ENCODE assay signal across 1 cellular context in the genomic region with DNA sequence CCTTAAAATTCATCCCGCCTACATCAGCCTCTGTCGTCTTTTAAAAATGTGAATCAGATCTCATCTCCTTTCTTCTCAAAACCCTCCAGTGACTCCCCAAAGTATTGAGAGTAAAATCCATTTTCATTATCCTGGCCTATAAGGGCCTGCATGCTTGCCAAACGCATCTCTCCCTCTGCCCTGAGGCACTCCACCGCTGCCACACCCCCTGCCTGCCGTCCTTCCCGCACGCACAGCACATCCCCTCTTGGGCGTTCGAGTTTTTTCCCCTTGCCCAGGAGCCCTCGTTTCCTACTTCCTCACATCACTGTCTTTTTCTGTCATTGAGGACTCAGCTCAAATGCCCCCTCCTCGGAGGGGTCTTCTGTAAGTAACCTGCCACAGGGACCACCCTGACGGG.
TF ChIP-seq lines count a peak whose summit lies in the region.

No MANE protein-coding gene starts in this region.

TF ChIP-seq in GM23338, 12 proteins besides CTCF, POLR2A, EP300 and RAD21 (continued from another document):
- TF ChIP-seq, protein P1, sequence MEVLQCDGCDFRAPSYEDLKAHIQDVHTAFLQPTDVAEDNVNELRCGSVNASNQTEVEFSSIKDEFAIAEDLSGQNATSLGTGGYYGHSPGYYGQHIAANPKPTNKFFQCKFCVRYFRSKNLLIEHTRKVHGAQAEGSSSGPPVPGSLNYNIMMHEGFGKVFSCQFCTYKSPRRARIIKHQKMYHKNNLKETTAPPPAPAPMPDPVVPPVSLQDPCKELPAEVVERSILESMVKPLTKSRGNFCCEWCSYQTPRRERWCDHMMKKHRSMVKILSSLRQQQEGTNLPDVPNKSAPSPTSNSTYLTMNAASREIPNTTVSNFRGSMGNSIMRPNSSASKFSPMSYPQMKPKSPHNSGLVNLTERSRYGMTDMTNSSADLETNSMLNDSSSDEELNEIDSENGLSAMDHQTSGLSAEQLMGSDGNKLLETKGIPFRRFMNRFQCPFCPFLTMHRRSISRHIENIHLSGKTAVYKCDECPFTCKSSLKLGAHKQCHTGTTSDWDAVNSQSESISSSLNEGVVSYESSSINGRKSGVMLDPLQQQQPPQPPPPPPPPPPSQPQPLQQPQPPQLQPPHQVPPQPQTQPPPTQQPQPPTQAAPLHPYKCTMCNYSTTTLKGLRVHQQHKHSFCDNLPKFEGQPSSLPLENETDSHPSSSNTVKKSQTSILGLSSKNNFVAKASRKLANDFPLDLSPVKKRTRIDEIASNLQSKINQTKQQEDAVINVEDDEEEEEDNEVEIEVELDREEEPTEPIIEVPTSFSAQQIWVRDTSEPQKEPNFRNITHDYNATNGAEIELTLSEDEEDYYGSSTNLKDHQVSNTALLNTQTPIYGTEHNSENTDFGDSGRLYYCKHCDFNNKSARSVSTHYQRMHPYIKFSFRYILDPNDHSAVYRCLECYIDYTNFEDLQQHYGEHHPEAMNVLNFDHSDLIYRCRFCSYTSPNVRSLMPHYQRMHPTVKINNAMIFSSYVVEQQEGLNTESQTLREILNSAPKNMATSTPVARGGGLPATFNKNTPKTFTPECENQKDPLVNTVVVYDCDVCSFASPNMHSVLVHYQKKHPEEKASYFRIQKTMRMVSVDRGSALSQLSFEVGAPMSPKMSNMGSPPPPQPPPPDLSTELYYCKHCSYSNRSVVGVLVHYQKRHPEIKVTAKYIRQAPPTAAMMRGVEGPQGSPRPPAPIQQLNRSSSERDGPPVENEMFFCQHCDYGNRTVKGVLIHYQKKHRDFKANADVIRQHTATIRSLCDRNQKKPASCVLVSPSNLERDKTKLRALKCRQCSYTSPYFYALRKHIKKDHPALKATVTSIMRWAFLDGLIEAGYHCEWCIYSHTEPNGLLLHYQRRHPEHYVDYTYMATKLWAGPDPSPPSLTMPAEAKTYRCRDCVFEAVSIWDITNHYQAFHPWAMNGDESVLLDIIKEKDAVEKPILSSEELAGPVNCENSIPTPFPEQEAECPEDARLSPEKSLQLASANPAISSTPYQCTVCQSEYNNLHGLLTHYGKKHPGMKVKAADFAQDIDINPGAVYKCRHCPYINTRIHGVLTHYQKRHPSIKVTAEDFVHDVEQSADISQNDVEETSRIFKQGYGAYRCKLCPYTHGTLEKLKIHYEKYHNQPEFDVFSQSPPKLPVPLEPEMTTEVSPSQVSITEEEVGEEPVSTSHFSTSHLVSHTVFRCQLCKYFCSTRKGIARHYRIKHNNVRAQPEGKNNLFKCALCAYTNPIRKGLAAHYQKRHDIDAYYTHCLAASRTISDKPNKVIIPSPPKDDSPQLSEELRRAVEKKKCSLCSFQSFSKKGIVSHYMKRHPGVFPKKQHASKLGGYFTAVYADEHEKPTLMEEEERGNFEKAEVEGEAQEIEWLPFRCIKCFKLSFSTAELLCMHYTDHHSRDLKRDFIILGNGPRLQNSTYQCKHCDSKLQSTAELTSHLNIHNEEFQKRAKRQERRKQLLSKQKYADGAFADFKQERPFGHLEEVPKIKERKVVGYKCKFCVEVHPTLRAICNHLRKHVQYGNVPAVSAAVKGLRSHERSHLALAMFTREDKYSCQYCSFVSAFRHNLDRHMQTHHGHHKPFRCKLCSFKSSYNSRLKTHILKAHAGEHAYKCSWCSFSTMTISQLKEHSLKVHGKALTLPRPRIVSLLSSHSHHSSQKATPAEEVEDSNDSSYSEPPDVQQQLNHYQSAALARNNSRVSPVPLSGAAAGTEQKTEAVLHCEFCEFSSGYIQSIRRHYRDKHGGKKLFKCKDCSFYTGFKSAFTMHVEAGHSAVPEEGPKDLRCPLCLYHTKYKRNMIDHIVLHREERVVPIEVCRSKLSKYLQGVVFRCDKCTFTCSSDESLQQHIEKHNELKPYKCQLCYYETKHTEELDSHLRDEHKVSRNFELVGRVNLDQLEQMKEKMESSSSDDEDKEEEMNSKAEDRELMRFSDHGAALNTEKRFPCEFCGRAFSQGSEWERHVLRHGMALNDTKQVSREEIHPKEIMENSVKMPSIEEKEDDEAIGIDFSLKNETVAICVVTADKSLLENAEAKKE (CRISPR knock-in tag; IDR thresholded peaks at IDR 0.05): no peak
- TF ChIP-seq POLR2AphosphoS5 (IDR thresholded peaks at IDR 0.05; ENCODE audit: low read depth) (no peak), EZH2phosphoT487 (IDR thresholded peaks at IDR 0.05; ENCODE audit: unreplicated experiment) (no peak)
- TF ChIP-seq, protein P2, sequence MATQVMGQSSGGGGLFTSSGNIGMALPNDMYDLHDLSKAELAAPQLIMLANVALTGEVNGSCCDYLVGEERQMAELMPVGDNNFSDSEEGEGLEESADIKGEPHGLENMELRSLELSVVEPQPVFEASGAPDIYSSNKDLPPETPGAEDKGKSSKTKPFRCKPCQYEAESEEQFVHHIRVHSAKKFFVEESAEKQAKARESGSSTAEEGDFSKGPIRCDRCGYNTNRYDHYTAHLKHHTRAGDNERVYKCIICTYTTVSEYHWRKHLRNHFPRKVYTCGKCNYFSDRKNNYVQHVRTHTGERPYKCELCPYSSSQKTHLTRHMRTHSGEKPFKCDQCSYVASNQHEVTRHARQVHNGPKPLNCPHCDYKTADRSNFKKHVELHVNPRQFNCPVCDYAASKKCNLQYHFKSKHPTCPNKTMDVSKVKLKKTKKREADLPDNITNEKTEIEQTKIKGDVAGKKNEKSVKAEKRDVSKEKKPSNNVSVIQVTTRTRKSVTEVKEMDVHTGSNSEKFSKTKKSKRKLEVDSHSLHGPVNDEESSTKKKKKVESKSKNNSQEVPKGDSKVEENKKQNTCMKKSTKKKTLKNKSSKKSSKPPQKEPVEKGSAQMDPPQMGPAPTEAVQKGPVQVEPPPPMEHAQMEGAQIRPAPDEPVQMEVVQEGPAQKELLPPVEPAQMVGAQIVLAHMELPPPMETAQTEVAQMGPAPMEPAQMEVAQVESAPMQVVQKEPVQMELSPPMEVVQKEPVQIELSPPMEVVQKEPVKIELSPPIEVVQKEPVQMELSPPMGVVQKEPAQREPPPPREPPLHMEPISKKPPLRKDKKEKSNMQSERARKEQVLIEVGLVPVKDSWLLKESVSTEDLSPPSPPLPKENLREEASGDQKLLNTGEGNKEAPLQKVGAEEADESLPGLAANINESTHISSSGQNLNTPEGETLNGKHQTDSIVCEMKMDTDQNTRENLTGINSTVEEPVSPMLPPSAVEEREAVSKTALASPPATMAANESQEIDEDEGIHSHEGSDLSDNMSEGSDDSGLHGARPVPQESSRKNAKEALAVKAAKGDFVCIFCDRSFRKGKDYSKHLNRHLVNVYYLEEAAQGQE (IDR thresholded peaks at IDR 0.05; ENCODE audit: unreplicated experiment): no peak
